14 cellular contexts compared by ENCODE assay signal in the genomic region with DNA sequence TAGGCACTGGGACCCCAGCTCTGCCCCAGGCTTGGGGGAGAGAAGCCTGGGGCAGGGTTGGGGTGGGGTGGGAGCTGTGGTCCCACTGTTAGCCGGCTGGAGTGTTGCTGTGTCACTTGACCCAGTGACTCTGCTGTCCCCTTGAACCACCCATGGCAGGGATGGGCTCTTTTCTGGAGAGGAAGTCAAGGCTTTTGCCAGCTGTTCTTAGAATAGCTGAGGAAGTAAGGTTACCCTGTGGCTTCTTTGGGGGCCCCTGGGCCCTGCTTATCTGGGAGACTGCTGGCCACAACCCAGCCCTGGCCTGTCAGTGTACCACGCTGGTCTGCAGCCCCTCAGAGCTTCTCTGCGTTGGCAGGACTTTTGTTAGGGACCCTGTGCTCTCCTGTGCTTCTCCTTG. TPM values are rescaled to one million over a fixed set of nuclear protein-coding genes. Genes with fewer than 3 reads are reported as not detected.
DNase-seq lines count a peak whose midpoint lies in the region; ATAC-seq lines count a peak whose summit lies in the region.
"Had no signal": no experiment of that assay in that cellular context is flagged by ENCODE, and none has a peak within 500 bp of the region (broad histone marks: within the 10 kb centered on the region; RNA-seq: fewer than 3 reads in every experiment).

No MANE protein-coding gene starts in this region.

- no peak overlapping the region for H3K27ac ChIP-seq in naive thymus-derived CD4-positive, alpha-beta T cell (ENCODE audit: low read depth, low read length)

- CTCF ChIA-PET in naive thymus-derived CD4-positive, alpha-beta T cell (lab: Charles Lee) = no interaction called here

- H3K27me3 Mint-ChIP-seq in central memory CD8-positive, alpha-beta T cell = no peaks in the 10 kb centered on the region
- H3K27me3 Mint-ChIP-seq in naive thymus-derived CD4-positive, alpha-beta T cell = no peaks in the 10 kb centered on the region
- H3K27me3 Mint-ChIP-seq: activated T-cell treated with anti-CD3 and anti-CD28 coated beads, Interleukin-2, amount 50 U/mL, for 24 hours; CD4-positive, CD25-positive, alpha-beta regulatory T cell had no signal

- H3K4me3 ChIP-seq in naive thymus-derived CD4-positive, alpha-beta T cell (ENCODE audit: low read length) = no peak overlapping the region
- H3K4me3 ChIP-seq in H7 (ENCODE audit: insufficient read depth, low read depth, low read length) = no peak overlapping the region

- no peak overlapping the region for H3K4me3 Mint-ChIP-seq in central memory CD8-positive, alpha-beta T cell
- peak overlapping the region in 1 of 10 donors; percentile 59 for H3K4me3 Mint-ChIP-seq in naive thymus-derived CD4-positive, alpha-beta T cell
- H3K4me3 Mint-ChIP-seq: activated T-cell treated with anti-CD3 and anti-CD28 coated beads, Interleukin-2, amount 50 U/mL, for 24 hours; CD4-positive, CD25-positive, alpha-beta regulatory T cell had no signal

- H3K27me3 ChIP-seq in naive thymus-derived CD4-positive, alpha-beta T cell (ENCODE audit: control insufficient read depth in 2 of 2, insufficient read depth in 2 of 2, low read length in 2 of 2) = no peaks in the 10 kb centered on the region
- no peaks in the 10 kb centered on the region for H3K27me3 ChIP-seq in H7 (ENCODE audit: control insufficient read depth, insufficient read depth, low read length)

- H3K36me3 Mint-ChIP-seq in central memory CD8-positive, alpha-beta T cell (ENCODE audit: insufficient read depth) = peaks cover 15% of the 10 kb centered on the region
- peaks cover 0 to 23% (median 9%) of the 10 kb centered on the region in 5 donors for H3K36me3 Mint-ChIP-seq in naive thymus-derived CD4-positive, alpha-beta T cell

- H3K27ac Mint-ChIP-seq in central memory CD8-positive, alpha-beta T cell (ENCODE audit: low read depth) = peak overlapping the region; percentile 3
- no peak overlapping the region for H3K27ac Mint-ChIP-seq in naive thymus-derived CD4-positive, alpha-beta T cell

- no peaks in the 10 kb centered on the region for H3K4me1 ChIP-seq in naive thymus-derived CD4-positive, alpha-beta T cell (ENCODE audit: control insufficient read depth in 2 of 2, insufficient read depth in 2 of 2, low read length in 2 of 2)

- no peak for ATAC-seq in central memory CD8-positive, alpha-beta T cell (replicated peaks; ENCODE audit: extremely low read depth, poor library complexity, severe bottlenecking)
- ATAC-seq in naive thymus-derived CD4-positive, alpha-beta T cell = peak; percentile 79
- no peak for ATAC-seq in activated CD4-positive, CD25-positive, alpha-beta regulatory T cell treated with anti-CD3 and anti-CD28 coated beads, Interleukin-2, amount 50 U/mL, for 24 hours
- ATAC-seq in HG03521 (IDR thresholded peaks at IDR 0.05; ENCODE audit: unreplicated experiment) = no peak
- ATAC-seq in HG02678 (IDR thresholded peaks at IDR 0.05; ENCODE audit: unreplicated experiment) = no peak

- H3K36me3 ChIP-seq in naive thymus-derived CD4-positive, alpha-beta T cell (ENCODE audit: control insufficient read depth in 2 of 3, insufficient read depth in 3 of 3, low read length in 3 of 3) = peaks cover 0 to 43% (median 0%) of the 10 kb centered on the region in 3 experiments
- peaks cover 7% of the 10 kb centered on the region for H3K36me3 ChIP-seq in H7 (replicated peaks; ENCODE audit: control insufficient read depth, insufficient read depth, low read length)

- POLR2A ChIA-PET in naive thymus-derived CD4-positive, alpha-beta T cell (lab: Charles Lee) = interaction anchor here (0.9 kb wide), 1 partner anchor 22 kb away, joined by 3 read pairs; a partner anchor contains a TSS

- intact Hi-C loops in naive thymus-derived CD4-positive, alpha-beta T cell (cut with micrococcal nuclease) = no loop called here

- H3K9me3 ChIP-seq in naive thymus-derived CD4-positive, alpha-beta T cell (ENCODE audit: control insufficient read depth in 2 of 3, low read length in 3 of 3) = no peaks in the 10 kb centered on the region

- DNase-seq in CMK (ENCODE audit: low read depth) = peak; percentile 77
- peak; percentile 54 to 57 for DNase-seq in NOMO-1 (lab: John Stamatoyannopoulos, UW; ENCODE audit: unreplicated experiment in 2 of 2)
- no peak for DNase-seq in central memory CD8-positive, alpha-beta T cell (ENCODE audit: low spot score in 2 of 2)
- no peak for DNase-seq in naive thymus-derived CD4-positive, alpha-beta T cell
- no peak for DNase-seq in H7
- DNase-seq: activated T-cell treated with anti-CD3 and anti-CD28 coated beads, Interleukin-2, amount 50 U/mL, for 24 hours; effector CD8-positive, alpha-beta T cell; NCI-H1417 treated with DMSO at 0.1 percent for 48 hours; NCI-H524 had no signal

- peaks cover 10% of the 10 kb centered on the region for H3K4me1 Mint-ChIP-seq in central memory CD8-positive, alpha-beta T cell
- H3K4me1 Mint-ChIP-seq in naive thymus-derived CD4-positive, alpha-beta T cell = peaks cover 0 to 28% (median 9%) of the 10 kb centered on the region in 7 donors

- H3K9me3 Mint-ChIP-seq in central memory CD8-positive, alpha-beta T cell = no peaks in the 10 kb centered on the region
- no peaks in the 10 kb centered on the region for H3K9me3 Mint-ChIP-seq in naive thymus-derived CD4-positive, alpha-beta T cell
- H3K9me3 Mint-ChIP-seq: activated T-cell treated with anti-CD3 and anti-CD28 coated beads, Interleukin-2, amount 50 U/mL, for 24 hours had no signal

RNA-seq across cellular contexts. Expression of a gene that starts 9.1 kb away (rescaled TPM):
- total RNA-seq in naive thymus-derived CD4-positive, alpha-beta T cell = 100 to 1,000 TPM in 4 of 5 experiments, 10 to 100 TPM in 1; 82.0 to 157 (median 133) TPM
- polyA plus RNA-seq in naive thymus-derived CD4-positive, alpha-beta T cell = 10 to 100 TPM in 1 of 2 donors, 1 to 10 TPM in 1; 5.3 to 12.7 TPM
- total RNA-seq in H7 (2014; rRNA removed; shearing (Covaris generic)) = 87.4 and 114 TPM in 2 replicates

RNA-seq across cellular contexts. Expression of a gene that starts 22.2 kb away (rescaled TPM):
- 10 to 100 TPM; 13.8 to 49.2 (median 18.1) TPM for total RNA-seq in naive thymus-derived CD4-positive, alpha-beta T cell
- polyA plus RNA-seq in naive thymus-derived CD4-positive, alpha-beta T cell = 10 to 100 TPM in 1 of 2 donors, 1 to 10 TPM in 1; 8.8 to 11.7 TPM
- 6.8 and 6.9 TPM in 2 replicates for total RNA-seq in H7 (2014; rRNA removed; shearing (Covaris generic))

RNA-seq across cellular contexts. Expression of a gene that starts 28.7 kb away (rescaled TPM):
- 10 to 100 TPM in 1 of 5 experiments, 1 to 10 TPM in 4; 5.7 to 10.1 (median 7.2) TPM for total RNA-seq in naive thymus-derived CD4-positive, alpha-beta T cell
- polyA plus RNA-seq in naive thymus-derived CD4-positive, alpha-beta T cell = 1 to 10 TPM; 1.4 to 2.6 TPM
- total RNA-seq in H7 (2014; rRNA removed; shearing (Covaris generic)) = 52.1 and 54.8 TPM in 2 replicates

RNA-seq across cellular contexts. Expression of a gene that starts 51.0 kb away (rescaled TPM):
- total RNA-seq in naive thymus-derived CD4-positive, alpha-beta T cell = under 1 TPM in 4 of 5 experiments, not detected in 1; 0.16 to 0.76 (median 0.35) TPM
- polyA plus RNA-seq in naive thymus-derived CD4-positive, alpha-beta T cell = under 1 TPM; 0.06 to 0.07 TPM
- total RNA-seq in H7 (2014; rRNA removed; shearing (Covaris generic)) = 7.3 and 8.2 TPM in 2 replicates
- total RNA-seq: CD4-positive, CD25-positive, alpha-beta regulatory T cell; myocyte had no signal
- polyA plus RNA-seq: CD4-positive, CD25-positive, alpha-beta regulatory T cell had no signal

RNA-seq across cellular contexts. Expression of a gene that starts 55.8 kb away (rescaled TPM):
- total RNA-seq in naive thymus-derived CD4-positive, alpha-beta T cell = 1 to 10 TPM in 1 of 5 experiments, under 1 TPM in 4; 0.59 to 1.2 (median 0.76) TPM
- 1 to 10 TPM in 1 of 2 donors, under 1 TPM in 1; 0.89 to 1.6 TPM for polyA plus RNA-seq in naive thymus-derived CD4-positive, alpha-beta T cell
- 2.4 and 3.5 TPM in 2 replicates for total RNA-seq in H7 (2014; rRNA removed; shearing (Covaris generic))
- total RNA-seq: CD4-positive, CD25-positive, alpha-beta regulatory T cell had no signal

Comparison
In these comparisons a context has a peak if more than half of its experiments do, and no peak if none do; other contexts are left out.
1. DNase-seq: peak in CMK (single experiment) and NOMO-1 (2 of 2); none in central memory CD8-positive, alpha-beta T cell (0 of 2), naive thymus-derived CD4-positive, alpha-beta T cell (0 of 9) and H7 (single experiment).